11 cellular contexts compared by ENCODE assay signal in genomic region chr5:115419794-115420585, GRCh38.
DNase-seq lines count a peak whose midpoint lies in the region; ATAC-seq and TF ChIP-seq lines count a peak whose summit lies in the region.
"Had no signal": no experiment of that assay in that cellular context is flagged by ENCODE, and none has a peak within 500 bp of the region (broad histone marks: within the 10 kb centered on the region; RNA-seq: fewer than 3 reads in every experiment).

No MANE protein-coding gene starts in this region.

- in situ Hi-C loops in astrocyte of the spinal cord (cut with HindIII; ENCODE audit: low sequenced_read_pairs) = no loop called here

- H3K4me3 ChIP-seq in astrocyte of the spinal cord (ENCODE audit: low read depth, low read length) = no peak overlapping the region
- no peak overlapping the region for H3K4me3 ChIP-seq in kidney epithelial cell (ENCODE audit: low read depth, low read length)
- H3K4me3 ChIP-seq: SJCRH30 had no signal

- H3K36me3 ChIP-seq in kidney epithelial cell (ENCODE audit: control insufficient read depth, insufficient read depth, low read length) = no peaks in the 10 kb centered on the region
- H3K36me3 ChIP-seq: SJCRH30 had no signal

- TF ChIP-seq RAD21 in Ishikawa (IDR thresholded peaks at IDR 0.05; ENCODE audit: low read depth) = no peak

- no peak for TF ChIP-seq EP300 in Ishikawa (IDR thresholded peaks at IDR 0.05; ENCODE audit: borderline replicate concordance)

- H3K27me3 ChIP-seq in kidney epithelial cell (ENCODE audit: control insufficient read depth, insufficient read depth, low read length) = no peaks in the 10 kb centered on the region
- H3K27me3 ChIP-seq: SJCRH30 had no signal

- DNase-seq in AG08395 (ENCODE audit: low spot score) = peak; percentile 90
- DNase-seq in astrocyte of the spinal cord (ENCODE audit: low read depth, low spot score) = peak; percentile 94
- DNase-seq in kidney epithelial cell (ENCODE audit: low read depth) = peak; percentile 88
- no peak for DNase-seq in DMS153 (lab: John Stamatoyannopoulos, UW)
- no peak for DNase-seq in activated CD8-positive, alpha-beta memory T cell treated with anti-CD3 and anti-CD28 coated beads for 24 hours
- DNase-seq in activated T-cell treated with anti-CD3 and anti-CD28 coated beads, Interleukin-2, amount 50 U/mL, for 1 hour = no peak
- DNase-seq: DND-41, hippocampal formation, SJCRH30 had no signal

- no peak for ATAC-seq in GM21825 (IDR thresholded peaks at IDR 0.05; ENCODE audit: unreplicated experiment)

- TF ChIP-seq CTCF in astrocyte of the spinal cord (IDR thresholded peaks at IDR 0.05; ENCODE audit: low read depth, low read length) = no peak
- no peak for TF ChIP-seq CTCF in kidney epithelial cell (IDR thresholded peaks at IDR 0.05; ENCODE audit: insufficient read depth, low read length, poor library complexity, severe bottlenecking)

TF ChIP-seq in Ishikawa, 13 proteins besides CTCF, POLR2A, EP300 and RAD21:
- TF ChIP-seq TEAD4 (IDR thresholded peaks at IDR 0.05) = no peak
- TF ChIP-seq MAX (IDR thresholded peaks at IDR 0.05) = 0 out of 2 replicates have a peak, but pooled peaks have one; percentile 13

Comparison
In these comparisons a context has a peak if more than half of its experiments do, and no peak if none do; other contexts are left out.
1. DNase-seq: peak in AG08395 (single experiment), astrocyte of the spinal cord (single experiment) and kidney epithelial cell (single experiment); none in DMS153 (single experiment), activated CD8-positive, alpha-beta memory T cell treated with anti-CD3 and anti-CD28 coated beads for 24 hours (single experiment) and activated T-cell treated with anti-CD3 and anti-CD28 coated beads, Interleukin-2, amount 50 U/mL, for 1 hour (single experiment).